ENCODE assay signal across 8 cellular contexts in the genomic region with DNA sequence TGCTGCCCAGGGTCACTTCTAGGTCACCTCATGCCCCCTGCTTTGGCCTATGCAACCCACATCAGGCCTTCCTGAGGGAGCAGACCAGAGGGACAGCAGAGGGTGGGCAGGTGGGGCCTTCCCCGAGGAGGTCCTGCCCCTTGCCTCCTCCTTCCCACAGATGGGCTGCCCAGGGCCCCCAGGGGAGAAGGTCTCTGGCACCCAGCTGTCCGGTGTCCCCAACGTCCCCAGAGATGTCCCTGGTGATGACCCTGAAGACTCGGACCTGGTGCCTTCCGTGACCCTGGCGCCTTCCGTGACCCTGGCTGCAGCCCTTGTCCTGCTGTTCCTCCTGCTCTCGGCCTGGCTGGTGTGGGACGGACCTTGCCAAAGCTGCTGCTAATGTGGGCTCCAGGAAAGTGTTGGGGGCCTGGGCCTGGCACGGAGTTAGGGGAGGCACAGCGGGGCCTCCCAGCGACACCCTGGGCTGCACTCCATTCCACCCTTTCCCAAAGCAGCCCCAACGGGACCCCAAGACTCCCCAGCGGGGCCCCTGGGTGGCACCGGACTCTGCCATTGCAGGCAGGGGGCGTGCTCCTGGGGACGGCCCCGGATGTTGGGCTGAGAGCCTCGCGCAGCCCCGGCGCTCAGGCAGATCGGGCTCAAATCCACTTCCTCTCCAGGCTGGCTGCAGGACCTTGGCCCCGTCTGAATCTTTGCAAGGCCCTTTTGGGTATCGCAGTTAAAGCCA. TPM values are rescaled to one million over a fixed set of nuclear protein-coding genes. Genes with fewer than 3 reads are reported as not detected.
A peak's percentile ranks its signal among the peaks of the same experiment; 100 is the strongest.
DNase-seq lines count a peak whose midpoint lies in the region; ATAC-seq, FAIRE-seq and TF ChIP-seq lines count a peak whose summit lies in the region.

No MANE protein-coding gene starts in this region.

- H3K27me3 ChIP-seq in OCI-LY3 (ENCODE audit: low read depth, low read length): peaks cover 22% of the 10 kb centered on the region

- peak overlapping the region; percentile 72 for H3K9ac ChIP-seq in OCI-LY3 (ENCODE audit: low read length)

- H3K4me3 Mint-ChIP-seq in glutamatergic neuron (ENCODE audit: unreplicated experiment): no peak overlapping the region

- in situ Hi-C loops in KBM-7 (cut with MboI; ENCODE audit: low pct_unique_long_range_greater_than_20kb, low sequenced_read_pairs): no loop called here

- no peak overlapping the region for H3K27ac Mint-ChIP-seq in glutamatergic neuron (ENCODE audit: unreplicated experiment)

- peaks cover 1% of the 10 kb centered on the region for H3K9me3 Mint-ChIP-seq in glutamatergic neuron (ENCODE audit: unreplicated experiment)

- H3K27me3 Mint-ChIP-seq in glutamatergic neuron (ENCODE audit: unreplicated experiment): peaks cover 8% of the 10 kb centered on the region

- H3K4me1 Mint-ChIP-seq in glutamatergic neuron (ENCODE audit: low read depth, unreplicated experiment): peaks cover 10% of the 10 kb centered on the region

- no peak for TF ChIP-seq POLR2A in GM12892 (IDR thresholded peaks at IDR 0.05; ENCODE audit: low read depth, low read length)

- no peaks in the 10 kb centered on the region for H3K36me3 ChIP-seq in OCI-LY3 (replicated peaks; ENCODE audit: low read depth, low read length)

- no peaks in the 10 kb centered on the region for H4K20me1 ChIP-seq in OCI-LY3 (ENCODE audit: insufficient read depth, low read length)

- H3K4me2 ChIP-seq in OCI-LY3 (ENCODE audit: low read length): peak overlapping the region; percentile 100

- no peak for ATAC-seq in GM18502 (IDR thresholded peaks at IDR 0.05; ENCODE audit: poor library complexity, unreplicated experiment)

- H3K9me3 ChIP-seq in OCI-LY3 (ENCODE audit: insufficient read depth, low read length): no peaks in the 10 kb centered on the region

- no peak for TF ChIP-seq CTCF in OCI-LY3 (IDR thresholded peaks at IDR 0.05; ENCODE audit: low read depth, low read length)
- TF ChIP-seq CTCF in glutamatergic neuron (IDR thresholded peaks at IDR 0.05; ENCODE audit: partially characterized antibody, unreplicated experiment): no peak

- peak overlapping the region; percentile 78 for H3K4me3 ChIP-seq in OCI-LY3 (ENCODE audit: low read length)

- no peaks in the 10 kb centered on the region for H3K79me2 ChIP-seq in OCI-LY3 (ENCODE audit: low read length)

- H3K4me1 ChIP-seq in OCI-LY3 (ENCODE audit: low read length): peaks cover 8% of the 10 kb centered on the region

- FAIRE-seq in GM12892 (lab: Jason Lieb, UNC): no peak
- no peak for FAIRE-seq in RCC 7860 (lab: Jason Lieb, UNC)

- no peak overlapping the region for H3K27ac ChIP-seq in OCI-LY3 (ENCODE audit: low read length)

- peak overlapping the region; percentile 94 for H2AFZ ChIP-seq in OCI-LY3 (ENCODE audit: low read depth, low read length)

- no peaks in the 10 kb centered on the region for H3K36me3 Mint-ChIP-seq in glutamatergic neuron (ENCODE audit: unreplicated experiment)

- DNase-seq in 8988T: peak; percentile 84
- peak; percentile 61 for DNase-seq in GM12892 (ENCODE audit: insufficient read length)
- DNase-seq in glutamatergic neuron: peak; percentile 20
- DNase-seq in KBM-7: no peak
- no peak for DNase-seq in SW480 (ENCODE audit: low spot score)
- DNase-seq in RCC 7860 (ENCODE audit: low spot score): no peak

RNA-seq across cellular contexts. Expression of gene SLC2A6, which starts 6.8 kb away (rescaled TPM):
- polyA plus RNA-seq in GM12892 (2012; ENCODE audit: missing spikeins): 8.8 TPM
- 104 TPM for total RNA-seq in glutamatergic neuron (ENCODE audit: unreplicated experiment)

RNA-seq across cellular contexts. Expression of gene CACFD1, which starts 25.9 kb away (rescaled TPM):
- polyA plus RNA-seq in GM12892 (2012; ENCODE audit: missing spikeins): 1.3 TPM
- 45.4 TPM for total RNA-seq in glutamatergic neuron (ENCODE audit: unreplicated experiment)

RNA-seq across cellular contexts. Expression of gene MYMK, which starts 39.1 kb away (rescaled TPM):
- polyA plus RNA-seq in GM12892 (2012; ENCODE audit: missing spikeins): not detected
- not detected for total RNA-seq in glutamatergic neuron (ENCODE audit: unreplicated experiment)

RNA-seq across cellular contexts. Expression of gene ADAMTSL2, which starts 48.8 kb away (rescaled TPM):
- not detected for polyA plus RNA-seq in GM12892 (2012; ENCODE audit: missing spikeins)
- total RNA-seq in glutamatergic neuron (ENCODE audit: unreplicated experiment): 1.3 TPM

Comparison
In these comparisons a context has a peak if more than half of its experiments do, and no peak if none do; other contexts are left out.
1. DNase-seq: peak in 8988T (single experiment), GM12892 (single experiment) and glutamatergic neuron (single experiment); none in KBM-7 (single experiment), SW480 (single experiment) and RCC 7860 (single experiment).